ENCODE assay signal across 11 cellular contexts in the genomic region with DNA sequence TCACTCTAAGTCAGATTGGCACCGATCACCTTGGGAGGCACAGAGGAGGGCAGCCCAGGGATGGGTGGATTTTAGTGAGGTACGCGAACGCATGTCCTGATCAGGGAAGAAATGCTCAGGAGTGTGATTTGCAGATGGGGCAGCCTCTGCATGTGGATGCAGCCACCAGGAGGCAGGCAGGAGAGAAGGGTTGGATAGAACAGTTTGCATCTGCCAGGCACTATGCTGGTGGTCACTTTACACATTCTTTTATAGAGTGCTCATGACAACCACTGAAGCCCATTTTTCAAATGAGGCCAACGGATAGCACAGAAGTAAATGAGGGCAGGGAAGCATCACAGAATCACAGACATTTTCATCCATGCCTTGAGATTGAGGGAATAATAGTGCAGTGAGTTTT. TPM values are rescaled to one million over a fixed set of nuclear protein-coding genes. Genes with fewer than 3 reads are reported as not detected.
DNase-seq lines count a peak whose midpoint lies in the region; ATAC-seq, FAIRE-seq and TF ChIP-seq lines count a peak whose summit lies in the region.
"Had no signal": no experiment of that assay in that cellular context is flagged by ENCODE, and none has a peak within 500 bp of the region (broad histone marks: within the 10 kb centered on the region; RNA-seq: fewer than 3 reads in every experiment).

No MANE protein-coding gene starts in this region.

- H3K4me2 ChIP-seq in astrocyte (ENCODE audit: low read length) (peak overlapping the region; percentile 20), keratinocyte (ENCODE audit: control insufficient read depth, extremely low read depth, insufficient read depth, low read depth, low read length) (peak overlapping the region; percentile 99)
- H3K4me2 ChIP-seq: KMS-11 had no signal

- H3K4me3 Mint-ChIP-seq in astrocyte (ENCODE audit: unreplicated experiment) = no peak overlapping the region

- no peaks in the 10 kb centered on the region for H3K9me3 ChIP-seq in astrocyte (ENCODE audit: insufficient read depth, low read depth, low read length)
- H3K9me3 ChIP-seq in keratinocyte (ENCODE audit: control insufficient read depth, low read depth, low read length) = no peaks in the 10 kb centered on the region

- H2AFZ ChIP-seq in astrocyte (ENCODE audit: low read depth, low read length) (no peak overlapping the region), keratinocyte (ENCODE audit: control insufficient read depth, low read length) (no peak overlapping the region)

- peaks cover 55% of the 10 kb centered on the region for H3K4me1 Mint-ChIP-seq in astrocyte (ENCODE audit: low read depth, unreplicated experiment)

- H3K4me1 ChIP-seq in astrocyte (ENCODE audit: insufficient read depth, low read length) = peaks cover 49% of the 10 kb centered on the region
- peaks cover 61% of the 10 kb centered on the region for H3K4me1 ChIP-seq in keratinocyte (ENCODE audit: control insufficient read depth, extremely low read depth, insufficient read depth, low read length)

- H3K27me3 ChIP-seq in H7 (ENCODE audit: control insufficient read depth, insufficient read depth, low read length) (no peaks in the 10 kb centered on the region), astrocyte (ENCODE audit: insufficient read depth, low read length) (no peaks in the 10 kb centered on the region), keratinocyte (ENCODE audit: control insufficient read depth, extremely low read depth, insufficient read depth, low read length) (no peaks in the 10 kb centered on the region)

- H3K4me3 ChIP-seq in H7 (ENCODE audit: insufficient read depth, low read depth, low read length) (no peak overlapping the region), astrocyte (ENCODE audit: insufficient read depth, low read depth, low read length) (no peak overlapping the region), keratinocyte (ENCODE audit: control insufficient read depth in 2 of 3, extremely low read depth in 1 of 3, insufficient read depth in 2 of 3, low read depth in 1 of 3, low read length in 3 of 3) (peak overlapping the region in 2 of 3 experiments; percentile 0 to 5)

- no peak overlapping the region for H3K27ac Mint-ChIP-seq in astrocyte (ENCODE audit: unreplicated experiment)

- no peaks in the 10 kb centered on the region for H3K36me3 Mint-ChIP-seq in astrocyte (ENCODE audit: low read depth, unreplicated experiment)

- peaks cover 8% of the 10 kb centered on the region for H3K27me3 Mint-ChIP-seq in astrocyte (ENCODE audit: low read depth, unreplicated experiment)

- H3K36me3 ChIP-seq in H7 (replicated peaks; ENCODE audit: control insufficient read depth, insufficient read depth, low read length) (no peaks in the 10 kb centered on the region), astrocyte (ENCODE audit: insufficient read depth, low read length) (no peaks in the 10 kb centered on the region), keratinocyte (ENCODE audit: control insufficient read depth in 2 of 2, extremely low read depth in 1 of 2, insufficient read depth in 2 of 2, low read length in 2 of 2) (peaks cover 55 to 85% of the 10 kb centered on the region in 2 experiments)

- DNase-seq in AG08395 (ENCODE audit: low spot score) (peak; percentile 61), H7 (peak; percentile 61), astrocyte (ENCODE audit: low read depth) (peak; percentile 64), keratinocyte (ENCODE audit: low read depth, low spot score) (peak; percentile 35), medulla oblongata (ENCODE audit: extremely low spot score) (no peak)
- no peak for DNase-seq in activated T-cell treated with anti-CD3 and anti-CD28 coated beads, Interleukin-2, amount 50 U/mL, for 1 hour
- DNase-seq in activated CD8-positive, alpha-beta memory T cell treated with anti-CD3 and anti-CD28 coated beads, Interleukin-2, amount 50 U/mL, for 48 hours = no peak
- DNase-seq: activated gamma-delta T cell treated with Interleukin-2 at 50 U/mL for 16 hours, NCI-H748 treated with DMSO at 0.1 percent for 48 hours had no signal

- H3K9ac ChIP-seq in astrocyte (ENCODE audit: low read length) (no peak overlapping the region), keratinocyte (ENCODE audit: control insufficient read depth, extremely low read depth, insufficient read depth, low read length) (peak overlapping the region; percentile 20)
- H3K9ac ChIP-seq: KMS-11 had no signal

- H3K79me2 ChIP-seq in astrocyte (ENCODE audit: insufficient read depth, low read length) (no peaks in the 10 kb centered on the region), keratinocyte (ENCODE audit: control insufficient read depth, insufficient read depth, low read length) (peaks cover 89% of the 10 kb centered on the region)

- H3K9me3 Mint-ChIP-seq in astrocyte (ENCODE audit: unreplicated experiment) = no peaks in the 10 kb centered on the region

- H3K9me1 ChIP-seq in keratinocyte (ENCODE audit: control insufficient read depth, extremely low read depth, insufficient read depth, low read length) = no peaks in the 10 kb centered on the region

- H3K27ac ChIP-seq in astrocyte (ENCODE audit: low read depth, low read length) (no peak overlapping the region), keratinocyte (ENCODE audit: control insufficient read depth, insufficient read depth, low read length) (peak overlapping the region; percentile 3)
- H3K27ac ChIP-seq: KMS-11 had no signal

- no peak for ATAC-seq in HG02759 (IDR thresholded peaks at IDR 0.05; ENCODE audit: unreplicated experiment)

- dilution Hi-C loops in keratinocyte (cut with MboI; ENCODE audit: extremely low pct_ligation_motif_present, low sequenced_read_pairs) = no loop called here

- H4K20me1 ChIP-seq in astrocyte (ENCODE audit: insufficient read depth, low read length) (no peaks in the 10 kb centered on the region), keratinocyte (ENCODE audit: control insufficient read depth, extremely low read depth, insufficient read depth, low read length) (peaks cover 80% of the 10 kb centered on the region)

- peak; percentile 35 for TF ChIP-seq CTCF in astrocyte (IDR thresholded peaks at IDR 0.05; ENCODE audit: insufficient read depth, low read depth, low read length)
- TF ChIP-seq CTCF in keratinocyte (optimal IDR thresholded peaks at IDR 0.05 in 1 of 3, IDR thresholded peaks at IDR 0.05 in 1 of 3, conservative IDR thresholded peaks at IDR 0.05 in 1 of 3; ENCODE audit: extremely low read depth in 1 of 3, insufficient read depth in 2 of 3, low read length in 3 of 3) = peak; percentile 52 to 68 (median 55)

- FAIRE-seq in astrocyte (lab: Jason Lieb, UNC) = peak; percentile 49
- FAIRE-seq in keratinocyte (lab: Jason Lieb, UNC) = peak; percentile 62

RNA-seq across cellular contexts. Expression of gene LAMB3, which starts 5.7 kb away (rescaled TPM):
- total RNA-seq in H7 (2014; rRNA removed; shearing (Covaris generic)) = 0.45 and 1.0 TPM in 2 replicates
- 4.2 and 6.1 TPM in 2 replicates for total RNA-seq in astrocyte
- 659 to 1,206 TPM (median 953 TPM) in 3 replicates for polyA plus RNA-seq in keratinocyte
- 649 TPM for polyA plus RNA-seq in keratinocyte (2011; ENCODE audit: low read depth)
- 240 and 422 TPM in 2 replicates for polyA plus RNA-seq in keratinocyte (2011; cell fraction: cytosol; rRNA removed)
- polyA plus RNA-seq in keratinocyte (2011; cell fraction: nucleus; rRNA removed) = 2,965 and 3,376 TPM in 2 replicates
- polyA plus RNA-seq in keratinocyte (2012; ENCODE audit: low replicate concordance) = 638 and 1,913 TPM in 2 replicates
- 1,171 to 2,790 TPM (median 1,215 TPM) in 3 replicates for polyA minus RNA-seq in keratinocyte
- polyA minus RNA-seq in keratinocyte (2011; cell fraction: cytosol; rRNA and poly(A)+ RNA removed) = 1,139 TPM
- polyA minus RNA-seq in keratinocyte (2011; cell fraction: nucleus; rRNA and poly(A)+ RNA removed) = 3,983 and 4,160 TPM in 2 replicates

RNA-seq across cellular contexts. Expression of gene G0S2, which starts 28.7 kb away (rescaled TPM):
- total RNA-seq in H7 (2014; rRNA removed; shearing (Covaris generic)) = 0.48 and 0.74 TPM in 2 replicates
- 5.9 and 15.1 TPM in 2 replicates for total RNA-seq in astrocyte
- polyA plus RNA-seq in keratinocyte = 31.1 to 60.5 TPM (median 46.2 TPM) in 3 replicates
- polyA plus RNA-seq in keratinocyte (2011; ENCODE audit: low read depth) = 2.0 TPM
- polyA plus RNA-seq in keratinocyte (2011; cell fraction: cytosol; rRNA removed) = 45.2 and 67.2 TPM in 2 replicates
- polyA plus RNA-seq in keratinocyte (2011; cell fraction: nucleus; rRNA removed) = 31.3 and 33.3 TPM in 2 replicates
- 3.9 and 107 TPM in 2 replicates for polyA plus RNA-seq in keratinocyte (2012; ENCODE audit: low replicate concordance)
- polyA minus RNA-seq in keratinocyte = 10.4 to 24.7 TPM (median 10.7 TPM) in 3 replicates
- 65.2 TPM for polyA minus RNA-seq in keratinocyte (2011; cell fraction: cytosol; rRNA and poly(A)+ RNA removed)
- polyA minus RNA-seq in keratinocyte (2011; cell fraction: nucleus; rRNA and poly(A)+ RNA removed) = 10.7 and 14.3 TPM in 2 replicates

RNA-seq across cellular contexts. Expression of gene HSD11B1, which starts 58.1 kb away (rescaled TPM):
- total RNA-seq in H7 (2014; rRNA removed; shearing (Covaris generic)) = not detected in 2 replicates
- not detected in 2 replicates for total RNA-seq in astrocyte
- polyA plus RNA-seq in keratinocyte = 2.7 to 7.4 TPM (median 3.4 TPM) in 3 replicates
- 1.0 TPM for polyA plus RNA-seq in keratinocyte (2011; ENCODE audit: low read depth)
- 1.3 and 1.9 TPM in 2 replicates for polyA plus RNA-seq in keratinocyte (2011; cell fraction: cytosol; rRNA removed)
- 3.9 and 4.0 TPM in 2 replicates for polyA plus RNA-seq in keratinocyte (2011; cell fraction: nucleus; rRNA removed)
- 1.4 and 5.4 TPM in 2 replicates for polyA plus RNA-seq in keratinocyte (2012; ENCODE audit: low replicate concordance)
- 0.22 to 1.7 TPM in 2 of 3 replicates, not detected in the other for polyA minus RNA-seq in keratinocyte
- polyA minus RNA-seq in keratinocyte (2011; cell fraction: cytosol; rRNA and poly(A)+ RNA removed) = not detected
- 0.84 and 3.9 TPM in 2 replicates for polyA minus RNA-seq in keratinocyte (2011; cell fraction: nucleus; rRNA and poly(A)+ RNA removed)

Comparison
In these comparisons a context has a peak if more than half of its experiments do, and no peak if none do; other contexts are left out.
1. DNase-seq: peak in AG08395 (single experiment), H7 (single experiment), astrocyte (single experiment) and keratinocyte (single experiment); none in activated T-cell treated with anti-CD3 and anti-CD28 coated beads, Interleukin-2, amount 50 U/mL, for 1 hour (single experiment), medulla oblongata (single experiment) and activated CD8-positive, alpha-beta memory T cell treated with anti-CD3 and anti-CD28 coated beads, Interleukin-2, amount 50 U/mL, for 48 hours (single experiment).
2. H3K4me3 ChIP-seq: peak in keratinocyte (2 of 3); none in H7 (single experiment) and astrocyte (single experiment).